In the genomic region with DNA sequence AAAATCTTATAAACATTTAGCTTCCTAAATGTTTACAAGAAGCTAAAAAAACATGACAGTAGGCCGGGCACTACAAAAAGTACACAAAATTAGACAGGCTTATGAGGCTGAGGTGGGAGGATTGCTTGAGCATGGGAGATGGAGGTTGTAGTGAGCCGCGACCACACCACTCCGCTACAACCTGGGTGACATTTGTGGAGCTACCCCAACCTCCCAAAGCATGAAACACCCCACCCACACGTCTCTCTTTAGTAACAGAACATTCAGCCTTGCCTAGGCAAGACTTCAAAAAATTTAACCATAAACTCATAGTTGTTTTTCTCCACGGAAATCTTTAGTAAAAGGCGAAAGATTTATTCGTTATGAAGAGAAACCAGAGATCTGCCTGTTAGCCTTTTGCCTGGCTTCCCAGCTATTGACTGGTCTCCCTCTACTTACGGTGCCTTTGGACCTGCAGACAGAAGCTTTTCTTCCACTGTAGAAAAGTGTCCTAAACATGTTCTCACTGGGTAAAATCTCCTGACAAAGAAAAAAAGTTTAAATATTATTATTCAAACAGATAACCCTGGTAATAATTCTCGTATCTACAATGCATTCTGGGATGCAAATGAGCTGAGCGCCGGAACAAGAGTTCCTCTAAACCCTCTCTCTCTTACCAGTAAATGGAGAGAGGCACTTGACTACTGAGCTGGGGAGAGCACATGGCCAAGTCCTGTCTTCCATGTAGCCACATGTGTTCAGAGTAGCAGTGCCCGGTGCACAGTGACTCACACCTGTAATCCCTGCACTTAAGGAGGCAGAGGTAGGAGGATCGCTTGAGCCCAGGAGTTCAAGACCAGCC, we compare ENCODE assay signal across 1 cellular context.
TF ChIP-seq lines count a peak whose summit lies in the region.

No MANE protein-coding gene starts in this region.

TF ChIP-seq in HepG2, 621 proteins besides CTCF, POLR2A, EP300 and RAD21 (continued from another document and continues in another):
- TF ChIP-seq PTBP1 (IDR thresholded peaks at IDR 0.05; ENCODE audit: low read depth, low read length, poor library complexity, severe bottlenecking) (no peak), HOXA5 (CRISPR knock-in tag; IDR thresholded peaks at IDR 0.05) (0 out of 2 replicates have a peak, but pooled peaks have one; percentile 69), HNRNPK (IDR thresholded peaks at IDR 0.05; ENCODE audit: low read depth, low read length, poor library complexity, severe bottlenecking) (no peak), KAT2B (IDR thresholded peaks at IDR 0.05; ENCODE audit: borderline replicate concordance, low read depth, low read length) (no peak), SRF (IDR thresholded peaks at IDR 0.05; ENCODE audit: low read depth, low read length) (peak; percentile 59), ZNF660 (CRISPR knock-in tag; IDR thresholded peaks at IDR 0.05; ENCODE audit: borderline replicate concordance, low read depth) (no peak), NFE2L1 (CRISPR knock-in tag; IDR thresholded peaks at IDR 0.05; ENCODE audit: borderline replicate concordance) (no peak), TOE1 (CRISPR knock-in tag; IDR thresholded peaks at IDR 0.05) (peak; percentile 98; the same call in 1 of the 2 replicates), ZNF782 (CRISPR knock-in tag; IDR thresholded peaks at IDR 0.05; ENCODE audit: borderline replicate concordance) (no peak), PRMT3 (CRISPR knock-in tag; IDR thresholded peaks at IDR 0.05; ENCODE audit: borderline replicate concordance, low read depth) (peak; percentile 86; the same call in 1 of the 2 replicates), RXRB (CRISPR knock-in tag; IDR thresholded peaks at IDR 0.05; ENCODE audit: borderline replicate concordance) (0 out of 2 replicates have a peak, but pooled peaks have one; percentile 63), ZNF570 (CRISPR knock-in tag; IDR thresholded peaks at IDR 0.05; ENCODE audit: borderline replicate concordance) (0 out of 2 replicates have a peak, but pooled peaks have one; percentile 41), STAT5B (CRISPR knock-in tag; IDR thresholded peaks at IDR 0.05) (peak; percentile 93), THAP11 (CRISPR knock-in tag; IDR thresholded peaks at IDR 0.05) (peak; percentile 68; the same call in 1 of the 2 replicates), ZNF558 (CRISPR knock-in tag; IDR thresholded peaks at IDR 0.05; ENCODE audit: borderline replicate concordance) (no peak; the same call in 1 of the 2 replicates), ZNF775 (CRISPR knock-in tag; IDR thresholded peaks at IDR 0.05; ENCODE audit: borderline replicate concordance) (no peak), ZNF343 (CRISPR knock-in tag; IDR thresholded peaks at IDR 0.05) (no peak), ZNF3 (CRISPR knock-in tag; IDR thresholded peaks at IDR 0.05) (peak; percentile 47; the same call in 1 of the 2 replicates), CBFB (CRISPR knock-in tag; IDR thresholded peaks at IDR 0.05) (peak; percentile 85; the same call in 1 of the 2 replicates), IRX3 (CRISPR knock-in tag; IDR thresholded peaks at IDR 0.05; ENCODE audit: borderline replicate concordance, low read depth) (no peak), U2AF2 (IDR thresholded peaks at IDR 0.05; ENCODE audit: low read depth, low read length) (no peak), KLF13 (CRISPR knock-in tag; IDR thresholded peaks at IDR 0.05) (0 out of 2 replicates have a peak, but pooled peaks have one; percentile 61), KLF12 (CRISPR knock-in tag; IDR thresholded peaks at IDR 0.05; ENCODE audit: borderline replicate concordance) (no peak)
- TF ChIP-seq, protein P1, sequence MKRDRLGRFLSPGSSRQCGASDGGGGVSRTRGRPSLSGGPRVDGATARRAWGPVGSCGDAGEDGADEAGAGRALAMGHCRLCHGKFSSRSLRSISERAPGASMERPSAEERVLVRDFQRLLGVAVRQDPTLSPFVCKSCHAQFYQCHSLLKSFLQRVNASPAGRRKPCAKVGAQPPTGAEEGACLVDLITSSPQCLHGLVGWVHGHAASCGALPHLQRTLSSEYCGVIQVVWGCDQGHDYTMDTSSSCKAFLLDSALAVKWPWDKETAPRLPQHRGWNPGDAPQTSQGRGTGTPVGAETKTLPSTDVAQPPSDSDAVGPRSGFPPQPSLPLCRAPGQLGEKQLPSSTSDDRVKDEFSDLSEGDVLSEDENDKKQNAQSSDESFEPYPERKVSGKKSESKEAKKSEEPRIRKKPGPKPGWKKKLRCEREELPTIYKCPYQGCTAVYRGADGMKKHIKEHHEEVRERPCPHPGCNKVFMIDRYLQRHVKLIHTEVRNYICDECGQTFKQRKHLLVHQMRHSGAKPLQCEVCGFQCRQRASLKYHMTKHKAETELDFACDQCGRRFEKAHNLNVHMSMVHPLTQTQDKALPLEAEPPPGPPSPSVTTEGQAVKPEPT (CRISPR knock-in tag; IDR thresholded peaks at IDR 0.05; ENCODE audit: low read depth) = no peak; the same call in 1 of the 2 replicates
- TF ChIP-seq, protein P2, sequence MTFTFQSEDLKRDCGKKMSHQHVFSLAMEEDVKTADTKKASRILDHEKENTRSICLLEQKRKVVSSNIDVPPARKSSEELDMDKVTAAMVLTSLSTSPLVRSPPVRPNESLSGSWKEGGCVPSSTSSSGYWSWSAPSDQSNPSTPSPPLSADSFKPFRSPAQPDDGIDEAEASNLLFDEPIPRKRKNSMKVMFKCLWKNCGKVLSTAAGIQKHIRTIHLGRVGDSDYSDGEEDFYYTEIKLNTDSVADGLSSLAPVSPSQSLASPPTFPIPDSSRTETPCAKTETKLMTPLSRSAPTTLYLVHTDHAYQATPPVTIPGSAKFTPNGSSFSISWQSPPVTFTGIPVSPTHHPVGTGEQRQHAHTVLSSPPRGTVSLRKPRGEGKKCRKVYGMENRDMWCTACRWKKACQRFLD (CRISPR knock-in tag; IDR thresholded peaks at IDR 0.05; ENCODE audit: borderline replicate concordance) = no peak
- TF ChIP-seq, protein P3, sequence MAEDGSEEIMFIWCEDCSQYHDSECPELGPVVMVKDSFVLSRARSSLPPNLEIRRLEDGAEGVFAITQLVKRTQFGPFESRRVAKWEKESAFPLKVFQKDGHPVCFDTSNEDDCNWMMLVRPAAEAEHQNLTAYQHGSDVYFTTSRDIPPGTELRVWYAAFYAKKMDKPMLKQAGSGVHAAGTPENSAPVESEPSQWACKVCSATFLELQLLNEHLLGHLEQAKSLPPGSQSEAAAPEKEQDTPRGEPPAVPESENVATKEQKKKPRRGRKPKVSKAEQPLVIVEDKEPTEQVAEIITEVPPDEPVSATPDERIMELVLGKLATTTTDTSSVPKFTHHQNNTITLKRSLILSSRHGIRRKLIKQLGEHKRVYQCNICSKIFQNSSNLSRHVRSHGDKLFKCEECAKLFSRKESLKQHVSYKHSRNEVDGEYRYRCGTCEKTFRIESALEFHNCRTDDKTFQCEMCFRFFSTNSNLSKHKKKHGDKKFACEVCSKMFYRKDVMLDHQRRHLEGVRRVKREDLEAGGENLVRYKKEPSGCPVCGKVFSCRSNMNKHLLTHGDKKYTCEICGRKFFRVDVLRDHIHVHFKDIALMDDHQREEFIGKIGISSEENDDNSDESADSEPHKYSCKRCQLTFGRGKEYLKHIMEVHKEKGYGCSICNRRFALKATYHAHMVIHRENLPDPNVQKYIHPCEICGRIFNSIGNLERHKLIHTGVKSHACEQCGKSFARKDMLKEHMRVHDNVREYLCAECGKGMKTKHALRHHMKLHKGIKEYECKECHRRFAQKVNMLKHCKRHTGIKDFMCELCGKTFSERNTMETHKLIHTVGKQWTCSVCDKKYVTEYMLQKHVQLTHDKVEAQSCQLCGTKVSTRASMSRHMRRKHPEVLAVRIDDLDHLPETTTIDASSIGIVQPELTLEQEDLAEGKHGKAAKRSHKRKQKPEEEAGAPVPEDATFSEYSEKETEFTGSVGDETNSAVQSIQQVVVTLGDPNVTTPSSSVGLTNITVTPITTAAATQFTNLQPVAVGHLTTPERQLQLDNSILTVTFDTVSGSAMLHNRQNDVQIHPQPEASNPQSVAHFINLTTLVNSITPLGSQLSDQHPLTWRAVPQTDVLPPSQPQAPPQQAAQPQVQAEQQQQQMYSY (CRISPR knock-in tag; IDR thresholded peaks at IDR 0.05) = peak; percentile 13; the same call in 1 of the 2 replicates
- TF ChIP-seq, protein P4, sequence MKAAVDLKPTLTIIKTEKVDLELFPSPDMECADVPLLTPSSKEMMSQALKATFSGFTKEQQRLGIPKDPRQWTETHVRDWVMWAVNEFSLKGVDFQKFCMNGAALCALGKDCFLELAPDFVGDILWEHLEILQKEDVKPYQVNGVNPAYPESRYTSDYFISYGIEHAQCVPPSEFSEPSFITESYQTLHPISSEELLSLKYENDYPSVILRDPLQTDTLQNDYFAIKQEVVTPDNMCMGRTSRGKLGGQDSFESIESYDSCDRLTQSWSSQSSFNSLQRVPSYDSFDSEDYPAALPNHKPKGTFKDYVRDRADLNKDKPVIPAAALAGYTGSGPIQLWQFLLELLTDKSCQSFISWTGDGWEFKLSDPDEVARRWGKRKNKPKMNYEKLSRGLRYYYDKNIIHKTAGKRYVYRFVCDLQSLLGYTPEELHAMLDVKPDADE (CRISPR knock-in tag; IDR thresholded peaks at IDR 0.05) = no peak
- TF ChIP-seq, protein P5, sequence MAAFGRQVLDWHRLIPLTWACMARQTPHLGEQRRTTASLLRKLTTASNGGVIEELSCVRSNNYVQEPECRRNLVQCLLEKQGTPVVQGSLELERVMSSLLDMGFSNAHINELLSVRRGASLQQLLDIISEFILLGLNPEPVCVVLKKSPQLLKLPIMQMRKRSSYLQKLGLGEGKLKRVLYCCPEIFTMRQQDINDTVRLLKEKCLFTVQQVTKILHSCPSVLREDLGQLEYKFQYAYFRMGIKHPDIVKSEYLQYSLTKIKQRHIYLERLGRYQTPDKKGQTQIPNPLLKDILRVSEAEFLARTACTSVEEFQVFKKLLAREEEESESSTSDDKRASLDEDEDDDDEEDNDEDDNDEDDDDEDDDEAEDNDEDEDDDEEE (CRISPR knock-in tag; IDR thresholded peaks at IDR 0.05) = no peak
- TF ChIP-seq, protein P6, sequence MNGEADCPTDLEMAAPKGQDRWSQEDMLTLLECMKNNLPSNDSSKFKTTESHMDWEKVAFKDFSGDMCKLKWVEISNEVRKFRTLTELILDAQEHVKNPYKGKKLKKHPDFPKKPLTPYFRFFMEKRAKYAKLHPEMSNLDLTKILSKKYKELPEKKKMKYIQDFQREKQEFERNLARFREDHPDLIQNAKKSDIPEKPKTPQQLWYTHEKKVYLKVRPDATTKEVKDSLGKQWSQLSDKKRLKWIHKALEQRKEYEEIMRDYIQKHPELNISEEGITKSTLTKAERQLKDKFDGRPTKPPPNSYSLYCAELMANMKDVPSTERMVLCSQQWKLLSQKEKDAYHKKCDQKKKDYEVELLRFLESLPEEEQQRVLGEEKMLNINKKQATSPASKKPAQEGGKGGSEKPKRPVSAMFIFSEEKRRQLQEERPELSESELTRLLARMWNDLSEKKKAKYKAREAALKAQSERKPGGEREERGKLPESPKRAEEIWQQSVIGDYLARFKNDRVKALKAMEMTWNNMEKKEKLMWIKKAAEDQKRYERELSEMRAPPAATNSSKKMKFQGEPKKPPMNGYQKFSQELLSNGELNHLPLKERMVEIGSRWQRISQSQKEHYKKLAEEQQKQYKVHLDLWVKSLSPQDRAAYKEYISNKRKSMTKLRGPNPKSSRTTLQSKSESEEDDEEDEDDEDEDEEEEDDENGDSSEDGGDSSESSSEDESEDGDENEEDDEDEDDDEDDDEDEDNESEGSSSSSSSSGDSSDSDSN (CRISPR knock-in tag; IDR thresholded peaks at IDR 0.05) = peak; percentile 56; the same call in 1 of the 2 replicates
- TF ChIP-seq, protein P7, sequence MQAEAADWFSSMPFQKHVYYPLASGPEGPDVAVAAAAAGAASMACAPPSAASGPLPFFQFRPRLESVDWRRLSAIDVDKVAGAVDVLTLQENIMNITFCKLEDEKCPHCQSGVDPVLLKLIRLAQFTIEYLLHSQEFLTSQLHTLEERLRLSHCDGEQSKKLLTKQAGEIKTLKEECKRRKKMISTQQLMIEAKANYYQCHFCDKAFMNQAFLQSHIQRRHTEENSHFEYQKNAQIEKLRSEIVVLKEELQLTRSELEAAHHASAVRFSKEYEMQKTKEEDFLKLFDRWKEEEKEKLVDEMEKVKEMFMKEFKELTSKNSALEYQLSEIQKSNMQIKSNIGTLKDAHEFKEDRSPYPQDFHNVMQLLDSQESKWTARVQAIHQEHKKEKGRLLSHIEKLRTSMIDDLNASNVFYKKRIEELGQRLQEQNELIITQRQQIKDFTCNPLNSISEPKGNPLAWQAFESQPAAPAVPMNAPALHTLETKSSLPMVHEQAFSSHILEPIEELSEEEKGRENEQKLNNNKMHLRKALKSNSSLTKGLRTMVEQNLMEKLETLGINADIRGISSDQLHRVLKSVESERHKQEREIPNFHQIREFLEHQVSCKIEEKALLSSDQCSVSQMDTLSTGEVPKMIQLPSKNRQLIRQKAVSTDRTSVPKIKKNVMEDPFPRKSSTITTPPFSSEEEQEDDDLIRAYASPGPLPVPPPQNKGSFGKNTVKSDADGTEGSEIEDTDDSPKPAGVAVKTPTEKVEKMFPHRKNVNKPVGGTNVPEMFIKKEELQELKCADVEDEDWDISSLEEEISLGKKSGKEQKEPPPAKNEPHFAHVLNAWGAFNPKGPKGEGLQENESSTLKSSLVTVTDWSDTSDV (CRISPR knock-in tag; IDR thresholded peaks at IDR 0.05) = no peak
- TF ChIP-seq, protein P8, sequence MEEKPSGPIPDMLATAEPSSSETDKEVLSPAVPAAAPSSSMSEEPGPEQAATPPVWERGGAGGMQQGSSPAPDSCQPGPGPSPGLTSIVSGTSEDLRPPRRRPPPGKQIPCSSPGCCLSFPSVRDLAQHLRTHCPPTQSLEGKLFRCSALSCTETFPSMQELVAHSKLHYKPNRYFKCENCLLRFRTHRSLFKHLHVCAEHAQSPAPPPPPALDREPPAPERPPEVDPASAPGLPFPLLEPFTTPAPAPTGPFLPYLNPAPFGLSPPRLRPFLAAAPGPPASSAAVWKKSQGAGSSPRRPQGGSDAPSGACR (CRISPR knock-in tag; IDR thresholded peaks at IDR 0.05) = peak; percentile 78
- TF ChIP-seq, protein P9, sequence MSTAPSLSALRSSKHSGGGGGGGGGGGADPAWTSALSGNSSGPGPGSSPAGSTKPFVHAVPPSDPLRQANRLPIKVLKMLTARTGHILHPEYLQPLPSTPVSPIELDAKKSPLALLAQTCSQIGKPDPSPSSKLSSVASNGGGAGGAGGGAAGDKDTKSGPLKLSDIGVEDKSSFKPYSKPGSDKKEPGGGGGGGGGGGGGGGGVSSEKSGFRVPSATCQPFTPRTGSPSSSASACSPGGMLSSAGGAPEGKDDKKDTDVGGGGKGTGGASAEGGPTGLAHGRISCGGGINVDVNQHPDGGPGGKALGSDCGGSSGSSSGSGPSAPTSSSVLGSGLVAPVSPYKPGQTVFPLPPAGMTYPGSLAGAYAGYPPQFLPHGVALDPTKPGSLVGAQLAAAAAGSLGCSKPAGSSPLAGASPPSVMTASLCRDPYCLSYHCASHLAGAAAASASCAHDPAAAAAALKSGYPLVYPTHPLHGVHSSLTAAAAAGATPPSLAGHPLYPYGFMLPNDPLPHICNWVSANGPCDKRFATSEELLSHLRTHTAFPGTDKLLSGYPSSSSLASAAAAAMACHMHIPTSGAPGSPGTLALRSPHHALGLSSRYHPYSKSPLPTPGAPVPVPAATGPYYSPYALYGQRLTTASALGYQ (CRISPR knock-in tag; IDR thresholded peaks at IDR 0.05) = 0 out of 2 replicates have a peak, but pooled peaks have one; percentile 52
